In genomic region chr5:128735656-128736055, GRCh38 we compare ENCODE assay signal across 6 cellular contexts.
DNase-seq lines count a peak whose midpoint lies in the region; TF ChIP-seq lines count a peak whose summit lies in the region.
"Not testable (repeated sequence)": the region's sequence is repeated elsewhere in the genome, so short reads cannot be mapped to it uniquely, and the experiment has no call there.

No MANE protein-coding gene starts in this region.

- not testable (repeated sequence) for H3K36me3 ChIP-seq in breast epithelium; hepatocyte (replicated peaks; ENCODE audit: insufficient read depth, low read depth)

- not testable (repeated sequence) for H4K20me1 ChIP-seq in hepatocyte (ENCODE audit: insufficient read depth, poor library complexity, severe bottlenecking)

- H3K9me2 ChIP-seq in hepatocyte (replicated peaks; ENCODE audit: insufficient read depth) = not testable (repeated sequence)

- H2AFZ ChIP-seq in hepatocyte = not testable (repeated sequence)

- H3K27me3 ChIP-seq in breast epithelium, hepatocyte: not testable (repeated sequence)

- H3K79me2 ChIP-seq in hepatocyte = not testable (repeated sequence)

- not testable (repeated sequence) for H3K9me3 ChIP-seq in breast epithelium; hepatocyte (ENCODE audit: low read depth)

- H3K4me1 ChIP-seq in breast epithelium; hepatocyte (ENCODE audit: insufficient read depth): not testable (repeated sequence)

- TF ChIP-seq CTCF in breast epithelium (IDR thresholded peaks at IDR 0.05); hepatocyte (IDR thresholded peaks at IDR 0.05; ENCODE audit: poor library complexity): not testable (repeated sequence)

- not testable (repeated sequence) for TF ChIP-seq POLR2A in breast epithelium (IDR thresholded peaks at IDR 0.05)

- 87% methylated on average over 3 of the region's 4 CpGs for WGBS in hepatocyte (ENCODE audit: low lambda C conversion rate, missing lambda C conversion rate)

- not testable (repeated sequence) for H3K4me2 ChIP-seq in hepatocyte

- H3K27ac ChIP-seq in breast epithelium (peak overlapping the region; percentile 44 to 63), caudate nucleus (ENCODE audit: low read depth, low read length) (peak overlapping the region; percentile 15), epithelial cell of prostate (peak overlapping the region; percentile 0), hepatocyte (peak overlapping the region; percentile 81), substantia nigra (ENCODE audit: low read depth, low read length, poor library complexity, severe bottlenecking) (peak overlapping the region; percentile 82)

- intact Hi-C loops in breast epithelium (cut with DNase I; ENCODE audit: low total_unique reads) = not testable (repeated sequence)

- H3K4me3 ChIP-seq in breast epithelium, hepatocyte: not testable (repeated sequence)

- DNase-seq in LoVo (ENCODE audit: low spot score) (peak; percentile 22), hepatocyte (ENCODE audit: low spot score) (peak; percentile 9)
- not testable (repeated sequence) for DNase-seq in breast epithelium (ENCODE audit: low spot score in 2 of 2); caudate nucleus (lab: John Stamatoyannopoulos, UW); epithelial cell of prostate (ENCODE audit: low read depth, low spot score); substantia nigra (lab: John Stamatoyannopoulos, UW)

Comparison
In these comparisons a context has a peak if more than half of its experiments do, and no peak if none do; other contexts are left out.
1. H3K27ac ChIP-seq: peak in every context shown above with its lines; median percentile 82 in substantia nigra; 81 in hepatocyte; 54 in breast epithelium; 15 in caudate nucleus; 0 in epithelial cell of prostate.